ENCODE assay signal across 1 cellular context in the genomic region with DNA sequence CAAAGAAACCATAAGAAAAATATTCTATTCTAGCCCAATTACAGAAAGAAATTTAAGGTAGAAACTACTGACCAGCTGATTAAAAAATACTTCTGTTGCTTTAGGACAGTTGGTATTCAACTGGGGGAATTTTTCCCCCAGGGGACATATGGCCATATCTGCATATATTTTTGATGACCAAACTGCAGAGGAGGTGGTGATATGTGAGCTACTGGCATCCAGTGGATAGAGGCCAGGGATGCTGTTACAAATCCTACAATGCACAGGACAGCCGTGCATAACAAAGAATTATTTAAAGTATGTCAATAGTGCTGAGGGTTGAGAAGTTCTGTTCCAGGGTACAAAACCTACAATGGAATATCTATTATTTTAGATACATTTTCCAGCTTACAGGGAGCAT.
TF ChIP-seq lines count a peak whose summit lies in the region.

No MANE protein-coding gene starts in this region.

TF ChIP-seq in HepG2, 621 proteins besides CTCF, POLR2A, EP300 and RAD21:
- TF ChIP-seq HMGXB3 (CRISPR knock-in tag; IDR thresholded peaks at IDR 0.05; ENCODE audit: borderline replicate concordance): no peak
- no peak for TF ChIP-seq ZNF720 (CRISPR knock-in tag; IDR thresholded peaks at IDR 0.05)
- TF ChIP-seq, protein P1, sequence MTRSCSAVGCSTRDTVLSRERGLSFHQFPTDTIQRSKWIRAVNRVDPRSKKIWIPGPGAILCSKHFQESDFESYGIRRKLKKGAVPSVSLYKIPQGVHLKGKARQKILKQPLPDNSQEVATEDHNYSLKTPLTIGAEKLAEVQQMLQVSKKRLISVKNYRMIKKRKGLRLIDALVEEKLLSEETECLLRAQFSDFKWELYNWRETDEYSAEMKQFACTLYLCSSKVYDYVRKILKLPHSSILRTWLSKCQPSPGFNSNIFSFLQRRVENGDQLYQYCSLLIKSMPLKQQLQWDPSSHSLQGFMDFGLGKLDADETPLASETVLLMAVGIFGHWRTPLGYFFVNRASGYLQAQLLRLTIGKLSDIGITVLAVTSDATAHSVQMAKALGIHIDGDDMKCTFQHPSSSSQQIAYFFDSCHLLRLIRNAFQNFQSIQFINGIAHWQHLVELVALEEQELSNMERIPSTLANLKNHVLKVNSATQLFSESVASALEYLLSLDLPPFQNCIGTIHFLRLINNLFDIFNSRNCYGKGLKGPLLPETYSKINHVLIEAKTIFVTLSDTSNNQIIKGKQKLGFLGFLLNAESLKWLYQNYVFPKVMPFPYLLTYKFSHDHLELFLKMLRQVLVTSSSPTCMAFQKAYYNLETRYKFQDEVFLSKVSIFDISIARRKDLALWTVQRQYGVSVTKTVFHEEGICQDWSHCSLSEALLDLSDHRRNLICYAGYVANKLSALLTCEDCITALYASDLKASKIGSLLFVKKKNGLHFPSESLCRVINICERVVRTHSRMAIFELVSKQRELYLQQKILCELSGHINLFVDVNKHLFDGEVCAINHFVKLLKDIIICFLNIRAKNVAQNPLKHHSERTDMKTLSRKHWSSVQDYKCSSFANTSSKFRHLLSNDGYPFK (CRISPR knock-in tag; IDR thresholded peaks at IDR 0.05; ENCODE audit: borderline replicate concordance): no peak
- TF ChIP-seq ZNF841 (CRISPR knock-in tag; IDR thresholded peaks at IDR 0.05; ENCODE audit: borderline replicate concordance): no peak
- TF ChIP-seq RXRA (CRISPR knock-in tag; IDR thresholded peaks at IDR 0.05): no peak
- TF ChIP-seq ZSCAN29 (CRISPR knock-in tag; conservative IDR thresholded peaks at IDR 0.05): no peak
- TF ChIP-seq NR2C2 (CRISPR knock-in tag; IDR thresholded peaks at IDR 0.05; ENCODE audit: borderline replicate concordance): no peak
